In genomic region chr6:5984150-5985089, GRCh38 we compare ENCODE assay signal across 31 cellular contexts. TPM values are rescaled to one million over a fixed set of nuclear protein-coding genes. Genes with fewer than 3 reads are reported as not detected.
DNase-seq lines count a peak whose midpoint lies in the region; ATAC-seq and TF ChIP-seq lines count a peak whose summit lies in the region.
"Had no signal": no experiment of that assay in that cellular context is flagged by ENCODE, and none has a peak within 500 bp of the region (broad histone marks: within the 10 kb centered on the region; RNA-seq: fewer than 3 reads in every experiment).

No MANE protein-coding gene starts in this region.

- H3K4me1 ChIP-seq in body of pancreas = no peaks in the 10 kb centered on the region

- peak; percentile 37 for ATAC-seq in CD4-positive, alpha-beta T cell (ENCODE audit: poor library complexity)
- peak; percentile 46 for ATAC-seq in activated CD8-positive, alpha-beta T cell treated with anti-CD3 and anti-CD28 coated beads for 36 hours
- ATAC-seq in body of pancreas = no peak
- ATAC-seq: K562, right cardiac atrium had no signal

- peaks cover 8% of the 10 kb centered on the region for H3K9me3 Mint-ChIP-seq in activated CD4-positive, alpha-beta T cell treated with anti-CD3 and anti-CD28 coated beads, Interleukin-2, amount 10 ng/mL, durations not matched to agents 24 days and 14 days
- peaks cover 4% of the 10 kb centered on the region for H3K9me3 Mint-ChIP-seq in CD4-positive, alpha-beta T cell
- peaks cover 4% of the 10 kb centered on the region for H3K9me3 Mint-ChIP-seq in activated CD8-positive, alpha-beta T cell treated with anti-CD3 and anti-CD28 coated beads for 36 hours
- no peaks in the 10 kb centered on the region for H3K9me3 Mint-ChIP-seq in endothelial cell (ENCODE audit: unreplicated experiment)

- no peaks in the 10 kb centered on the region for H3K36me3 ChIP-seq in body of pancreas (replicated peaks in 1 of 2; ENCODE audit: insufficient read depth in 1 of 2, low read depth in 2 of 2)
- H3K36me3 ChIP-seq: cardiac muscle cell, left ventricle myocardium inferior, MG63, tibial nerve had no signal

- no peak overlapping the region for H3K27ac ChIP-seq in CD4-positive, alpha-beta T cell (ENCODE audit: low read depth, low read length)
- no peak overlapping the region for H3K27ac ChIP-seq in body of pancreas
- H3K27ac ChIP-seq: cardiac muscle cell, epithelial cell of prostate, left ventricle myocardium inferior, tibial nerve had no signal

- H3K27me3 ChIP-seq in CD4-positive, alpha-beta T cell (ENCODE audit: control insufficient read depth, insufficient read depth, low read length) = no peaks in the 10 kb centered on the region
- H3K27me3 ChIP-seq in body of pancreas = no peaks in the 10 kb centered on the region
- H3K27me3 ChIP-seq: MG63, tibial nerve had no signal

- H3K9me3 ChIP-seq in CD4-positive, alpha-beta T cell (ENCODE audit: control insufficient read depth, low read length) = no peaks in the 10 kb centered on the region
- no peaks in the 10 kb centered on the region for H3K9me3 ChIP-seq in body of pancreas
- H3K9me3 ChIP-seq: left ventricle myocardium inferior, MG63, tibial nerve had no signal

- TF ChIP-seq CTCF in CD4-positive, alpha-beta T cell (IDR thresholded peaks at IDR 0.05) = no peak
- no peak for TF ChIP-seq CTCF in activated CD8-positive, alpha-beta T cell treated with anti-CD3 and anti-CD28 coated beads for 36 hours (IDR thresholded peaks at IDR 0.05)
- TF ChIP-seq CTCF in endothelial cell (IDR thresholded peaks at IDR 0.05; ENCODE audit: unreplicated experiment) = no peak
- TF ChIP-seq CTCF in body of pancreas (IDR thresholded peaks at IDR 0.05) = no peak

- CTCF ChIA-PET in CD4-positive, alpha-beta T cell (lab: Charles Lee) = no interaction called here
- CTCF ChIA-PET in activated CD8-positive, alpha-beta T cell treated with anti-CD3 and anti-CD28 coated beads for 36 hours (lab: Charles Lee) = interaction anchor here (0.7 to 1.2 kb wide), 4 partner anchors 10 to 151 kb away, joined by 3 read pairs; no protein-coding TSS in a partner anchor

- DNase-seq in activated CD4-positive, alpha-beta T cell treated with anti-CD3 and anti-CD28 coated beads, Interleukin-2, amount 10 ng/mL, durations not matched to agents 24 days and 14 days = peak; percentile 62
- DNase-seq in activated CD4-positive, alpha-beta T cell treated with anti-CD3 and anti-CD28 coated beads, Interleukin-2, amount 50 U/mL, for 1 hour = no peak
- no peak for DNase-seq in CD4-positive, alpha-beta T cell
- no peak for DNase-seq in activated CD8-positive, alpha-beta T cell treated with anti-CD3 and anti-CD28 coated beads for 36 hours
- DNase-seq in endothelial cell (ENCODE audit: low spot score) (no peak), body of pancreas (no peak), NCI-H2081 (lab: John Stamatoyannopoulos, UW) (no peak), hippocampal formation (lab: John Stamatoyannopoulos, UW) (no peak)
- DNase-seq: activated B cell treated with CpG ODN at 0.5 μM for 24 hours; activated CD8-positive, alpha-beta memory T cell treated with anti-CD3 and anti-CD28 coated beads for 24 hours; activated effector memory CD4-positive, alpha-beta T cell treated with anti-CD3 and anti-CD28 coated beads, Interleukin-2, amount 50 U/mL, for 16 hours; aorta; CD4-positive, CD25-positive, alpha-beta regulatory T cell; effector CD4-positive, alpha-beta T cell; EL; GOT3; left ventricle myocardium inferior; mesendoderm; MG63; NCI-H1105; NCI-H187; NCI-H2171; NCI-H82; right cardiac atrium; stimulated activated CD4-positive, alpha-beta T cell treated with anti-CD3 and anti-CD28 coated beads, Interleukin-2, amount 100 ng/mL, for 48 hours; SW 1271 had no signal

- no peak overlapping the region for H3K4me3 ChIP-seq in body of pancreas
- H3K4me3 ChIP-seq: cardiac muscle cell, K562, left ventricle myocardium inferior, MG63, tibial nerve had no signal

- 69 to 73% methylated on average over 7 of the region's 7 CpGs for WGBS in body of pancreas, 2 donors

- intact Hi-C loops in activated CD4-positive, alpha-beta T cell treated with anti-CD3 and anti-CD28 coated beads, Interleukin-2, amount 10 ng/mL, durations not matched to agents 24 days and 14 days (cut with micrococcal nuclease) = loop anchor here (5.0 to 10.0 kb wide), 3 partner anchors 467 to 700 kb away; no protein-coding TSS in a partner anchor
- intact Hi-C loops in CD4-positive, alpha-beta T cell (cut with DNase I, micrococcal nuclease) = no loop called here
- intact Hi-C loops in activated CD8-positive, alpha-beta T cell treated with anti-CD3 and anti-CD28 coated beads for 36 hours (cut with micrococcal nuclease) = no loop called here
- intact Hi-C loops in body of pancreas (cut with DNase I) = no loop called here

- POLR2A ChIA-PET in CD4-positive, alpha-beta T cell (lab: Charles Lee) = no interaction called here
- POLR2A ChIA-PET in activated CD8-positive, alpha-beta T cell treated with anti-CD3 and anti-CD28 coated beads for 36 hours (lab: Charles Lee) = no interaction called here

- peaks cover 13% of the 10 kb centered on the region for H3K27me3 Mint-ChIP-seq in activated CD4-positive, alpha-beta T cell treated with anti-CD3 and anti-CD28 coated beads, Interleukin-2, amount 10 ng/mL, durations not matched to agents 24 days and 14 days
- H3K27me3 Mint-ChIP-seq in CD4-positive, alpha-beta T cell = peaks cover 19% of the 10 kb centered on the region
- peaks cover 7% of the 10 kb centered on the region for H3K27me3 Mint-ChIP-seq in activated CD8-positive, alpha-beta T cell treated with anti-CD3 and anti-CD28 coated beads for 36 hours
- H3K27me3 Mint-ChIP-seq in endothelial cell (ENCODE audit: unreplicated experiment) = no peaks in the 10 kb centered on the region

- H3K4me1 Mint-ChIP-seq in activated CD4-positive, alpha-beta T cell treated with anti-CD3 and anti-CD28 coated beads, Interleukin-2, amount 10 ng/mL, durations not matched to agents 24 days and 14 days = peaks cover 57% of the 10 kb centered on the region
- H3K4me1 Mint-ChIP-seq in CD4-positive, alpha-beta T cell (ENCODE audit: low read depth) = peaks cover 35% of the 10 kb centered on the region
- peaks cover 49% of the 10 kb centered on the region for H3K4me1 Mint-ChIP-seq in activated CD8-positive, alpha-beta T cell treated with anti-CD3 and anti-CD28 coated beads for 36 hours (ENCODE audit: low read depth)
- peaks cover 16% of the 10 kb centered on the region for H3K4me1 Mint-ChIP-seq in endothelial cell (ENCODE audit: unreplicated experiment)
- H3K4me1 Mint-ChIP-seq: activated B cell treated with CpG ODN at 0.5 μM for 24 hours had no signal

- peak overlapping the region; percentile 3 for H3K27ac Mint-ChIP-seq in activated CD4-positive, alpha-beta T cell treated with anti-CD3 and anti-CD28 coated beads, Interleukin-2, amount 10 ng/mL, durations not matched to agents 24 days and 14 days
- peak overlapping the region; percentile 16 for H3K27ac Mint-ChIP-seq in CD4-positive, alpha-beta T cell
- H3K27ac Mint-ChIP-seq in activated CD8-positive, alpha-beta T cell treated with anti-CD3 and anti-CD28 coated beads for 36 hours = peak overlapping the region; percentile 44
- H3K27ac Mint-ChIP-seq in endothelial cell (ENCODE audit: unreplicated experiment) = peak overlapping the region; percentile 5
- H3K27ac Mint-ChIP-seq: activated B cell treated with CpG ODN at 0.5 μM for 24 hours had no signal

- TF ChIP-seq POLR2A in body of pancreas (IDR thresholded peaks at IDR 0.05) = no peak

- H3K4me3 Mint-ChIP-seq in activated CD4-positive, alpha-beta T cell treated with anti-CD3 and anti-CD28 coated beads, Interleukin-2, amount 10 ng/mL, durations not matched to agents 24 days and 14 days = peak overlapping the region; percentile 3
- H3K4me3 Mint-ChIP-seq in CD4-positive, alpha-beta T cell = no peak overlapping the region
- H3K4me3 Mint-ChIP-seq in activated CD8-positive, alpha-beta T cell treated with anti-CD3 and anti-CD28 coated beads for 36 hours = no peak overlapping the region
- H3K4me3 Mint-ChIP-seq in endothelial cell (ENCODE audit: unreplicated experiment) = no peak overlapping the region
- H3K4me3 Mint-ChIP-seq: activated B cell treated with CpG ODN at 0.5 μM for 24 hours; CD4-positive, CD25-positive, alpha-beta regulatory T cell had no signal

- peaks cover 1% of the 10 kb centered on the region for H3K36me3 Mint-ChIP-seq in activated CD4-positive, alpha-beta T cell treated with anti-CD3 and anti-CD28 coated beads, Interleukin-2, amount 10 ng/mL, durations not matched to agents 24 days and 14 days (ENCODE audit: low read depth)
- H3K36me3 Mint-ChIP-seq in CD4-positive, alpha-beta T cell (ENCODE audit: low read depth) = no peaks in the 10 kb centered on the region
- no peaks in the 10 kb centered on the region for H3K36me3 Mint-ChIP-seq in activated CD8-positive, alpha-beta T cell treated with anti-CD3 and anti-CD28 coated beads for 36 hours (ENCODE audit: low read depth)
- H3K36me3 Mint-ChIP-seq in endothelial cell (ENCODE audit: low read depth, unreplicated experiment) = no peaks in the 10 kb centered on the region

RNA-seq across cellular contexts. Expression of gene NRN1, which starts 22.3 kb away (rescaled TPM):
- total RNA-seq in activated CD4-positive, alpha-beta T cell treated with anti-CD3 and anti-CD28 coated beads, Interleukin-2, amount 10 ng/mL, durations not matched to agents 24 days and 14 days = 4.0 and 4.8 TPM in 2 replicates
- not detected for total RNA-seq in CD4-positive, alpha-beta T cell
- 1 to 10 TPM; 5.9 to 7.1 TPM for total RNA-seq in activated CD8-positive, alpha-beta T cell treated with anti-CD3 and anti-CD28 coated beads for 36 hours
- total RNA-seq in endothelial cell (ENCODE audit: unreplicated experiment) = 39.6 TPM
- total RNA-seq in body of pancreas = 1 to 10 TPM in 1 of 2 donors, under 1 TPM in 1; 0.99 to 4.4 TPM
- total RNA-seq: activated B cell treated with CpG ODN at 0.5 μM for 24 hours; CD4-positive, CD25-positive, alpha-beta regulatory T cell; HT-29; K562 had no signal
